Comparison of ENCODE assay signal across 10 cellular contexts in genomic region chr18:58867281-58867961, GRCh38. TPM values are rescaled to one million over a fixed set of nuclear protein-coding genes. Genes with fewer than 3 reads are reported as not detected.
DNase-seq lines count a peak whose midpoint lies in the region; ATAC-seq and TF ChIP-seq lines count a peak whose summit lies in the region.
"Had no signal": no experiment of that assay in that cellular context is flagged by ENCODE, and none has a peak within 500 bp of the region (broad histone marks: within the 10 kb centered on the region; RNA-seq: fewer than 3 reads in every experiment).

No MANE protein-coding gene starts in this region.

- H3K27me3 Mint-ChIP-seq in neural progenitor cell (ENCODE audit: insufficient read depth, low read depth): peaks cover 6% of the 10 kb centered on the region

- H3K27me3 ChIP-seq in A673 (replicated peaks; ENCODE audit: insufficient read depth, low read depth, low read length, poor library complexity): no peaks in the 10 kb centered on the region
- H3K27me3 ChIP-seq in neural progenitor cell: no peaks in the 10 kb centered on the region
- no peaks in the 10 kb centered on the region for H3K27me3 ChIP-seq in Karpas-422 (ENCODE audit: low read length)

- H3K9me2 ChIP-seq in Karpas-422 (replicated peaks; ENCODE audit: insufficient read depth, low read length): no peaks in the 10 kb centered on the region

- peaks cover 8% of the 10 kb centered on the region for H3K9me3 ChIP-seq in A673 (ENCODE audit: low read depth, low read length, poor library complexity, severe bottlenecking)
- peaks cover 9% of the 10 kb centered on the region for H3K9me3 ChIP-seq in neural progenitor cell (ENCODE audit: low read depth)
- no peaks in the 10 kb centered on the region for H3K9me3 ChIP-seq in Karpas-422 (ENCODE audit: low read length)

- no peak overlapping the region for H3K9ac ChIP-seq in neural progenitor cell
- no peak overlapping the region for H3K9ac ChIP-seq in Karpas-422 (ENCODE audit: low read length)

- H3K27ac ChIP-seq in A673 (ENCODE audit: low read depth, low read length, poor library complexity, severe bottlenecking) (no peak overlapping the region), neural progenitor cell (no peak overlapping the region), Karpas-422 (ENCODE audit: low read length) (no peak overlapping the region)

- H4K20me1 ChIP-seq in neural progenitor cell (ENCODE audit: low read depth) (peaks cover 58% of the 10 kb centered on the region), Karpas-422 (ENCODE audit: insufficient read depth, low read depth, low read length) (no peaks in the 10 kb centered on the region)

- H2AFZ ChIP-seq in neural progenitor cell (replicated peaks) (no peak overlapping the region), Karpas-422 (ENCODE audit: low read length) (no peak overlapping the region)

- POLR2A ChIA-PET in A673 (lab: Charles Lee; ENCODE audit: low non-redundant PET): no interaction called here

- H3K36me3 ChIP-seq in A673 (ENCODE audit: insufficient read depth, low read length, poor library complexity, severe bottlenecking) (peaks cover 46% of the 10 kb centered on the region), neural progenitor cell (peaks cover 19% of the 10 kb centered on the region), Karpas-422 (ENCODE audit: insufficient read depth, low read length) (peaks cover 25% of the 10 kb centered on the region)

- DNase-seq in A673 (ENCODE audit: low spot score): no peak
- DNase-seq in NCI-H146 treated with DMSO at 0.1 percent for 48 hours (lab: John Stamatoyannopoulos, UW; ENCODE audit: unreplicated experiment): peak; percentile 26
- DNase-seq in epithelial cell of esophagus (ENCODE audit: low read depth): peak; percentile 96
- peak; percentile 39 for DNase-seq in neural progenitor cell (ENCODE audit: low spot score)
- DNase-seq in retina: no peak
- no peak for DNase-seq in Karpas-422
- DNase-seq: activated CD8-positive, alpha-beta memory T cell treated with anti-CD3 and anti-CD28 coated beads, Interleukin-2, amount 50 U/mL, for 4 hours; NCI-H2029 had no signal

- ATAC-seq in HG02852 (IDR thresholded peaks at IDR 0.05; ENCODE audit: unreplicated experiment) (no peak), HG02840 (IDR thresholded peaks at IDR 0.05; ENCODE audit: low FRiP score, unreplicated experiment) (no peak)

- H3K9me3 Mint-ChIP-seq in neural progenitor cell: peaks cover 10% of the 10 kb centered on the region

- H3K4me3 Mint-ChIP-seq in neural progenitor cell: peak overlapping the region; percentile 87

- H3K4me2 ChIP-seq in neural progenitor cell: peak overlapping the region; percentile 81
- H3K4me2 ChIP-seq in Karpas-422 (ENCODE audit: low read depth, low read length, poor library complexity, severe bottlenecking): no peak overlapping the region

- H3F3A ChIP-seq in neural progenitor cell (ENCODE audit: low read depth): peaks cover 40% of the 10 kb centered on the region

- H3K4me3 ChIP-seq in A673 (ENCODE audit: low read depth, low read length, poor library complexity, severe bottlenecking) (peak overlapping the region; percentile 50), epithelial cell of esophagus (ENCODE audit: low read length) (peak overlapping the region; percentile 15), neural progenitor cell (peak overlapping the region; percentile 54), Karpas-422 (ENCODE audit: low read length) (no peak overlapping the region)

- BruUV-seq in A673 (replicated peaks; lab: Mats Ljungman, UMichigan): no TSS peak

- peaks cover 64% of the 10 kb centered on the region for H3K36me3 Mint-ChIP-seq in neural progenitor cell

- TF ChIP-seq CTCF in A673 (conservative IDR thresholded peaks at IDR 0.05; ENCODE audit: low read depth, low read length) (no peak), epithelial cell of esophagus (IDR thresholded peaks at IDR 0.05; ENCODE audit: insufficient read depth, low read depth, low read length, missing control alignments) (no peak), neural progenitor cell (IDR thresholded peaks at IDR 0.05) (no peak)

- peaks cover 90% of the 10 kb centered on the region for H3K79me2 ChIP-seq in neural progenitor cell (ENCODE audit: low read depth)
- H3K79me2 ChIP-seq in Karpas-422 (ENCODE audit: low read length): peaks cover 5% of the 10 kb centered on the region; the same call in 1 of the 2 replicates

- CTCF ChIA-PET in A673 (lab: Charles Lee): no interaction called here

- H3K4me1 ChIP-seq in A673 (ENCODE audit: insufficient read depth, low read length, poor library complexity, severe bottlenecking): peaks cover 73% of the 10 kb centered on the region
- peaks cover 43% of the 10 kb centered on the region for H3K4me1 ChIP-seq in neural progenitor cell
- peaks cover 17% of the 10 kb centered on the region for H3K4me1 ChIP-seq in Karpas-422 (ENCODE audit: low read length)

- H3K27ac Mint-ChIP-seq in neural progenitor cell: peak overlapping the region; percentile 24

- peaks cover 71% of the 10 kb centered on the region for H3K4me1 Mint-ChIP-seq in neural progenitor cell

- intact Hi-C loops in A673 (cut with micrococcal nuclease; ENCODE audit: unreplicated experiment): loop anchor here (5.0 kb wide), 3 partner anchors 70 to 190 kb away; no protein-coding TSS in a partner anchor

RNA-seq across cellular contexts. Expression of gene ZNF532, which starts 2.7 kb away (rescaled TPM):
- 118 and 119 TPM in 2 replicates for total RNA-seq in A673 (2021)
- 121 and 137 TPM in 2 replicates for total RNA-seq in neural progenitor cell (ENCODE audit: low replicate concordance)
- 20.3 and 34.9 TPM in 2 replicates for total RNA-seq in Karpas-422 (2014; rRNA removed; shearing (Covaris generic); ENCODE audit: low replicate concordance)

Comparison
In these comparisons a context has a peak if more than half of its experiments do, and no peak if none do; other contexts are left out.
1. DNase-seq: peak in NCI-H146 treated with DMSO at 0.1 percent for 48 hours (single experiment), epithelial cell of esophagus (single experiment) and neural progenitor cell (single experiment); none in A673 (single experiment), retina (single experiment) and Karpas-422 (single experiment).